Comparison of ENCODE assay signal across 15 cellular contexts in genomic region chr2:152418688-152419087, GRCh38.
DNase-seq lines count a peak whose midpoint lies in the region; ATAC-seq lines count a peak whose summit lies in the region.
"Had no signal": no experiment of that assay in that cellular context is flagged by ENCODE, and none has a peak within 500 bp of the region (broad histone marks: within the 10 kb centered on the region; RNA-seq: fewer than 3 reads in every experiment).

No MANE protein-coding gene starts in this region.

- ATAC-seq in GM19395 (IDR thresholded peaks at IDR 0.05; ENCODE audit: unreplicated experiment) (peak; percentile 56), HG03103 (IDR thresholded peaks at IDR 0.05; ENCODE audit: low read depth, unreplicated experiment) (peak; percentile 40), GM18517 (IDR thresholded peaks at IDR 0.05; ENCODE audit: unreplicated experiment) (no peak), HG03045 (IDR thresholded peaks at IDR 0.05; ENCODE audit: unreplicated experiment) (no peak)
- ATAC-seq: activated CD8-positive, alpha-beta T cell treated with anti-CD3 and anti-CD28 coated beads, Interleukin-2, amount 10 ng/mL, durations not matched to agents 7 days and 5 days; right cardiac atrium had no signal

- DNase-seq in caudate nucleus (lab: John Stamatoyannopoulos, UW), result peak in 12 of 61 donors; percentile 9 to 58 (median 28)
- DNase-seq in putamen (ENCODE audit: low spot score), result peak; percentile 62
- DNase-seq in HK-2 (ENCODE audit: unreplicated experiment), result no peak
- DNase-seq: activated CD8-positive, alpha-beta T cell treated with anti-CD3 and anti-CD28 coated beads, Interleukin-2, amount 10 ng/mL, durations not matched to agents 7 days and 5 days; DMS79 treated with DMSO at 0.1 percent for 48 hours; effector memory CD4-positive, alpha-beta T cell; MG63; SW 1271 had no signal

- H3K27ac ChIP-seq in caudate nucleus (ENCODE audit: low read depth, low read length), result peak overlapping the region; percentile 32
- H3K27ac ChIP-seq: adrenal gland, vagina had no signal

Comparison
In these comparisons a context has a peak if more than half of its experiments do, and no peak if none do; other contexts are left out.
1. ATAC-seq: peak in GM19395 (single experiment) and HG03103 (single experiment); none in GM18517 (single experiment) and HG03045 (single experiment).